ENCODE assay signal across 9 cellular contexts in the genomic region with DNA sequence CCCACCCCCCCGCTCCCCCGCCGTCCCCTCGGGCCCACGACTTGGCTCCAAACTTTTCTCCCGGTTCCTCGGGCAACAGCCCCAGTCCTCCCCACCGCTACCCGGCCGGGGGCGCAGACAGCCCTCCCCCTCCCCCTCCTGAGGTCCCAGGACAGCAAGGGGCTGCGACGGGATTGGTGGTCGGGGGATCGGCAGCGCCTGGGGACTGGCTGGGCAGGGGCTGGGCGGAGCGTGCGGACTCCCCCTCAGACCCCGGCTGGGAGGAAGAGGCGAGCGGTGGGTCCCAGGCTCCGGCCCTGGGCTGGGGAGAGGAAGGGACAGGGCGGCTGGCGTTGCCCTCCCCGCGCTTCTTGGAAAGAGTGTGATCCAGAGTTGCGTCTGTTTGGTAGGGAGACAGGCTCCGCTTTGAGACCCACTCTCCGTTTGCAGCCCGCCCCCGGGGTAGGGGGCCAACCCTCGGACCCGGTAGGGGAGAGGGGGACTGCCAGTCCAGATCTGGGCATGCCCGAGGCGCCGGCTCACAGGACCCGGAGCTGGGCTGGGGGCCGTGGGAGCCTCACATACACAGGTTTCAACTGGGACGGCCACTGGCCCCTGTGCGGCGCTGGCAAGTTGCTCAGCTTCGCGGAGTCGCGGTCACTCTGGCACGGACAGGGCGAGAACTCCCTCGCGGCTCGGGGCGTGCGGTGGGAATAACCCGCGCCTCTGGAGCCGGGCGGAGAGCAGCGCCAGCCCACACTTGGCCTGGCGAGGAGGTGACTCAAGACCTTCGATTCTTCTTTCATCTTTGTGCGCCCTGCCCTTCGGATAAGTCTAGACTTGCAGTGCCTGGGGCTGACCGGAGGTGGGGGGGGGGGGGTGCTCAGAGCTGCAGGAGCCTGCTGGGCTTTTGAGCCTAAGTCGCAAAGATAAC. TPM values are rescaled to one million over a fixed set of nuclear protein-coding genes. Genes with fewer than 3 reads are reported as not detected.
DNase-seq lines count a peak whose midpoint lies in the region; FAIRE-seq and TF ChIP-seq lines count a peak whose summit lies in the region.
"Had no signal": no experiment of that assay in that cellular context is flagged by ENCODE, and none has a peak within 500 bp of the region (broad histone marks: within the 10 kb centered on the region; RNA-seq: fewer than 3 reads in every experiment).

No MANE protein-coding gene starts in this region.

- no peak overlapping the region for H2AFZ ChIP-seq in PC-9

- peaks cover 7% of the 10 kb centered on the region for H3K79me1 ChIP-seq in mesendoderm (ENCODE audit: low read length)

- H3K4me2 ChIP-seq in PC-9 (peak overlapping the region; percentile 98), mesendoderm (ENCODE audit: low read length) (peak overlapping the region; percentile 96)

- H4K20me1 ChIP-seq in PC-9 (ENCODE audit: insufficient read depth) = peaks cover 34% of the 10 kb centered on the region

- no peak for TF ChIP-seq CTCF in PC-9 (conservative IDR thresholded peaks at IDR 0.05)

- no peaks in the 10 kb centered on the region for H3K9me3 ChIP-seq in PC-9 (ENCODE audit: insufficient read depth, low read depth)
- H3K9me3 ChIP-seq in effector memory CD4-positive, alpha-beta T cell (ENCODE audit: control insufficient read depth, low read length) = no peaks in the 10 kb centered on the region

- H3K27ac ChIP-seq in PC-9 = peak overlapping the region; percentile 85
- no peak overlapping the region for H3K27ac ChIP-seq in effector memory CD4-positive, alpha-beta T cell (ENCODE audit: insufficient read depth, low read length, poor library complexity, severe bottlenecking)
- peak overlapping the region; percentile 97 for H3K27ac ChIP-seq in mesendoderm (ENCODE audit: low read depth, low read length)

- H3K79me2 ChIP-seq in PC-9 (ENCODE audit: low read depth) (peaks cover 90% of the 10 kb centered on the region), mesendoderm (ENCODE audit: control insufficient read depth, insufficient read depth, low read length) (peaks cover 61% of the 10 kb centered on the region)

- FAIRE-seq in GM19239 (lab: Jason Lieb, UNC) = no peak

- H3K4ac ChIP-seq in mesendoderm (ENCODE audit: low read depth, low read length) = peak overlapping the region; percentile 99

- H3K4me1 ChIP-seq in PC-9 (replicated peaks; ENCODE audit: insufficient read depth) = peaks cover 52% of the 10 kb centered on the region
- peaks cover 15% of the 10 kb centered on the region for H3K4me1 ChIP-seq in effector memory CD4-positive, alpha-beta T cell (ENCODE audit: control insufficient read depth, insufficient read depth, low read length, poor library complexity, severe bottlenecking)
- H3K4me1 ChIP-seq in mesendoderm (ENCODE audit: control insufficient read depth, low read depth, low read length) = peaks cover 44% of the 10 kb centered on the region

- WGBS in mesendoderm (ENCODE audit: extremely low coverage, insufficient coverage, low lambda C conversion rate) = no CpG with 5 or more reads among the region's 64 CpGs

- peaks cover 32% of the 10 kb centered on the region for H3K36me3 ChIP-seq in PC-9 (ENCODE audit: low read depth)
- no peaks in the 10 kb centered on the region for H3K36me3 ChIP-seq in effector memory CD4-positive, alpha-beta T cell (ENCODE audit: control insufficient read depth, insufficient read depth, low read length)
- H3K36me3 ChIP-seq in mesendoderm (ENCODE audit: control insufficient read depth, insufficient read depth, low read length) = no peaks in the 10 kb centered on the region

- POLR2A ChIA-PET in PC-9 (lab: Charles Lee; ENCODE audit: unreplicated experiment) = interaction anchor here (0.5 to 0.7 kb wide), 2 partner anchors 15 to 307 kb away, joined by 3 to 4 read pairs; no protein-coding TSS in a partner anchor

- H3K27me3 ChIP-seq in PC-9 (ENCODE audit: insufficient read depth, low read depth) = no peaks in the 10 kb centered on the region
- peaks cover 15% of the 10 kb centered on the region for H3K27me3 ChIP-seq in effector memory CD4-positive, alpha-beta T cell (replicated peaks; ENCODE audit: control insufficient read depth, insufficient read depth, low read length, poor library complexity, severe bottlenecking)
- no peaks in the 10 kb centered on the region for H3K27me3 ChIP-seq in mesendoderm (ENCODE audit: insufficient read depth, low read length, poor library complexity)

- H3K9me2 ChIP-seq in PC-9 (ENCODE audit: insufficient read depth) = no peaks in the 10 kb centered on the region

- peak overlapping the region; percentile 98 for H3K18ac ChIP-seq in mesendoderm (ENCODE audit: low read length)

- peak overlapping the region; percentile 100 for H3K56ac ChIP-seq in mesendoderm (ENCODE audit: low read length)

- peak overlapping the region; percentile 94 for H3K4me3 ChIP-seq in PC-9
- H3K4me3 ChIP-seq in effector memory CD4-positive, alpha-beta T cell (ENCODE audit: insufficient read depth, low read depth, low read length, poor library complexity, severe bottlenecking) = peak overlapping the region; percentile 63
- peak overlapping the region; percentile 91 for H3K4me3 ChIP-seq in mesendoderm (ENCODE audit: low read length)

- BruUV-seq in PC-9 (replicated peaks; lab: Mats Ljungman, UMichigan) = TSS peak; percentile 40

- peak overlapping the region; percentile 11 for H2BK120ac ChIP-seq in mesendoderm (ENCODE audit: low read depth, low read length)

- peak overlapping the region; percentile 20 for H2AK5ac ChIP-seq in mesendoderm (ENCODE audit: low read length)

- H3K9ac ChIP-seq in mesendoderm (ENCODE audit: low read length) = peak overlapping the region; percentile 99

- H2BK5ac ChIP-seq in mesendoderm (ENCODE audit: low read length) = peak overlapping the region; percentile 85

- H2BK15ac ChIP-seq in mesendoderm (replicated peaks; ENCODE audit: low read depth) = no peak overlapping the region

- CTCF ChIA-PET in PC-9 (lab: Charles Lee) = interaction anchor here (0.5 to 0.7 kb wide), 5 partner anchors 9 to 123 kb away, joined by 3 to 6 read pairs (median 4); no protein-coding TSS in a partner anchor

- intact Hi-C loops in PC-9 (cut with micrococcal nuclease; ENCODE audit: unreplicated experiment) = loop anchor here (10.0 kb wide), 1 partner anchor 339 kb away; a partner anchor contains a TSS

- peak in 2 of 3 experiments; percentile 53 to 61 for DNase-seq in NCI-H1417 (lab: John Stamatoyannopoulos, UW)
- DNase-seq in NCI-H1417 treated with DMSO at 0.1 percent for 48 hours (lab: John Stamatoyannopoulos, UW) = no peak
- peak; percentile 69 to 78 for DNase-seq in PC-9
- no peak for DNase-seq in effector memory CD4-positive, alpha-beta T cell
- peak; percentile 96 for DNase-seq in mesendoderm
- no peak for DNase-seq in GM19239 (ENCODE audit: insufficient read length, low spot score)
- DNase-seq in NCI-H2081 treated with DMSO at 0.1 percent for 48 hours (lab: John Stamatoyannopoulos, UW) = no peak
- DNase-seq in NCI-H187 treated with DMSO at 0.1 percent for 48 hours (lab: John Stamatoyannopoulos, UW) = no peak
- DNase-seq: CD4-positive, CD25-positive, alpha-beta regulatory T cell had no signal

- H4K8ac ChIP-seq in mesendoderm (ENCODE audit: low read depth, low read length) = peak overlapping the region; percentile 16

- H3F3A ChIP-seq in PC-9 (ENCODE audit: insufficient read depth, low read depth) = peaks cover 57% of the 10 kb centered on the region

- H3K23ac ChIP-seq in mesendoderm (ENCODE audit: low read length) = peak overlapping the region; percentile 92

- H4K5ac ChIP-seq in mesendoderm (ENCODE audit: low read length) = no peak overlapping the region

RNA-seq across cellular contexts. Expression of a gene that starts 1.0 kb away (rescaled TPM):
- 89.3 and 99.4 TPM in 2 replicates for total RNA-seq in PC-9 (2021)
- 62.6 TPM for polyA plus RNA-seq in mesendoderm (2013, experiment 1 of 2)
- 61.3 TPM for polyA plus RNA-seq in mesendoderm (2013, experiment 2 of 2)
- total RNA-seq: CD4-positive, CD25-positive, alpha-beta regulatory T cell had no signal
- polyA plus RNA-seq: CD4-positive, CD25-positive, alpha-beta regulatory T cell had no signal

Comparison
In these comparisons a context has a peak if more than half of its experiments do, and no peak if none do; other contexts are left out.
1. DNase-seq: peak in NCI-H1417 (2 of 3), PC-9 (2 of 2) and mesendoderm (single experiment); none in NCI-H1417 treated with DMSO at 0.1 percent for 48 hours (single experiment), effector memory CD4-positive, alpha-beta T cell (0 of 3), GM19239 (single experiment), NCI-H2081 treated with DMSO at 0.1 percent for 48 hours (single experiment) and NCI-H187 treated with DMSO at 0.1 percent for 48 hours (single experiment).
2. Peak in every context shown above with its lines, with median percentiles within 50 percentile points of each other: H3K4me3 ChIP-seq.